Comparison of ENCODE assay signal across 19 cellular contexts in the genomic region with DNA sequence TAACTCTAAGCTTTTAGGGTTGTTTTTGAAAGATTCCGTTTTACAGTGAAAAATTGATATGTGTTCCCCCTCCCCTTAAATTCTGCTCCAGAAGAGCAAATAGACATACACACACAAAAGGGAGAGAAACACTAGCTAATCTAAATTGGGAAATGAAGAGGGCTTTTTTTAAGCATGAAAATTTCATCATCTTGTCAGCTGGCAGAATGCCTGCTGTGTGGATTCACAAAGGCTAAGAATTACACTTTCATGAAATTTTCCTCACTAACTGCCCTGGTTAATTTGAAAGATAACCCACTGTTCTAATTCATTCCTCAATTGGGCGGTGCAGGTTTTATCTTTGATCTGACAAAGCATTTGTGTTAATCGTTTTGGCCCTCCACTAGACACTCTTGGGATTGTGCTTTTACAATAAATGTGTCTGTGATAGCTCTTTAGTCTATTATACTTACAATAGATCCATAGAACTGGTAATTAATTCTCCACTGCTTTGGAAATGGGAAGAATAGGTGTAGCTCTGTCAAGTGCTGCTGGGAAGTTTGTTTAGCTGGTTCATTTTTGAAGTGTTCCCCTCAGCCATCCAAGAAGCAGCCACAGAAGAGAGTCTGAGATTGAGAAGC.
DNase-seq lines count a peak whose midpoint lies in the region; ATAC-seq lines count a peak whose summit lies in the region.
"Had no signal": no experiment of that assay in that cellular context is flagged by ENCODE, and none has a peak within 500 bp of the region (broad histone marks: within the 10 kb centered on the region; RNA-seq: fewer than 3 reads in every experiment).

No MANE protein-coding gene starts in this region.

- in situ Hi-C loops in GM23248 (cut with MboI): loop anchor here (25.0 kb wide), 1 partner anchor 291 kb away; no protein-coding TSS in a partner anchor

- H3K14ac ChIP-seq in mesenchymal stem cell (ENCODE audit: low read length in 2 of 2): no peak overlapping the region

- ATAC-seq in HG02938 (IDR thresholded peaks at IDR 0.05; ENCODE audit: unreplicated experiment) (no peak), HG03571 (IDR thresholded peaks at IDR 0.05; ENCODE audit: unreplicated experiment) (no peak), HG02763 (IDR thresholded peaks at IDR 0.05; ENCODE audit: unreplicated experiment) (no peak)
- ATAC-seq: activated naive CD8-positive, alpha-beta T cell treated with anti-CD3 and anti-CD28 coated beads, Interleukin-2, amount 50 U/mL, for 24 hours; left lung had no signal

- H3K79me2 ChIP-seq in GM23248 (ENCODE audit: insufficient read depth): no peaks in the 10 kb centered on the region

- H3K4ac ChIP-seq in mesenchymal stem cell (ENCODE audit: low read depth in 1 of 2, low read length in 2 of 2): no peak overlapping the region

- H3K4me2 ChIP-seq in GM23248 (ENCODE audit: unreplicated experiment): no peak overlapping the region
- H3K4me2 ChIP-seq in mesenchymal stem cell (ENCODE audit: low read length, poor library complexity, severe bottlenecking): no peak overlapping the region

- no peak overlapping the region for H3K18ac ChIP-seq in mesenchymal stem cell (ENCODE audit: low read depth in 1 of 2, low read length in 2 of 2)

- H2AFZ ChIP-seq in GM23248: no peak overlapping the region
- no peak overlapping the region for H2AFZ ChIP-seq in mesenchymal stem cell (ENCODE audit: low read depth, low read length)

- H4K91ac ChIP-seq in mesenchymal stem cell (ENCODE audit: low read length): no peak overlapping the region

- DNase-seq in GM23248: peak; percentile 52
- peak; percentile 89 for DNase-seq in NCI-H146 treated with DMSO at 0.1 percent for 48 hours (lab: John Stamatoyannopoulos, UW; ENCODE audit: unreplicated experiment)
- peak; percentile 76 for DNase-seq in adipocyte (ENCODE audit: low read depth)
- DNase-seq in mesenchymal stem cell: peak; percentile 6
- DNase-seq in mesenteric fat pad (ENCODE audit: low spot score): no peak
- DNase-seq: activated naive CD8-positive, alpha-beta T cell treated with anti-CD3 and anti-CD28 coated beads, Interleukin-2, amount 50 U/mL, for 24 hours; activated T-cell treated with anti-CD3 and anti-CD28 coated beads, Interleukin-2, amount 50 U/mL, for 48 hours; C1 segment of cervical spinal cord; colonic mucosa; DND-41; left lung; naive B cell; NCI-H1694; retina; SIG-M5; trophoblast cell had no signal

- H3K9ac ChIP-seq in GM23248: no peak overlapping the region
- no peak overlapping the region for H3K9ac ChIP-seq in adipocyte (ENCODE audit: low read length)
- no peak overlapping the region for H3K9ac ChIP-seq in mesenchymal stem cell (ENCODE audit: low read length)

- no peaks in the 10 kb centered on the region for H3K9me2 ChIP-seq in GM23248 (ENCODE audit: insufficient read depth)

- H4K8ac ChIP-seq in mesenchymal stem cell (ENCODE audit: low read length): no peak overlapping the region

- 70 to 71% methylated on average over 3 of the region's 3 CpGs for WGBS in GM23248 (ENCODE audit: low coverage in 1 of 2, low lambda C conversion rate in 2 of 2, missing lambda C conversion rate in 2 of 2), 2 experiments
- no CpG with 5 or more reads among the region's 3 CpGs for WGBS in mesenchymal stem cell

- 0 out of 2 replicates have a peak, but pooled peaks cover 6% of the 10 kb centered on the region for H3K4me1 ChIP-seq in GM23248 (ENCODE audit: insufficient read depth)
- peaks cover 7% of the 10 kb centered on the region for H3K4me1 ChIP-seq in adipocyte (ENCODE audit: control insufficient read depth, insufficient read depth, low read length)
- no peaks in the 10 kb centered on the region for H3K4me1 ChIP-seq in mesenchymal stem cell (ENCODE audit: control insufficient read depth, insufficient read depth, low read depth, low read length)
- H3K4me1 ChIP-seq: colonic mucosa, left lung had no signal

- no peaks in the 10 kb centered on the region for H3K27me3 ChIP-seq in GM23248 (replicated peaks; ENCODE audit: insufficient read depth)
- H3K27me3 ChIP-seq in adipocyte (replicated peaks; ENCODE audit: control insufficient read depth, insufficient read depth, low read length): peaks cover 15% of the 10 kb centered on the region
- no peaks in the 10 kb centered on the region for H3K27me3 ChIP-seq in mesenchymal stem cell (ENCODE audit: control insufficient read depth in 1 of 2, insufficient read depth in 1 of 2, low read length in 2 of 2)
- H3K27me3 ChIP-seq: colonic mucosa, left lung had no signal

- no peak overlapping the region for H2BK12ac ChIP-seq in mesenchymal stem cell (ENCODE audit: low read length in 2 of 2)

- no peaks in the 10 kb centered on the region for H3K9me3 ChIP-seq in GM23248 (ENCODE audit: low read depth)
- H3K9me3 ChIP-seq in adipocyte (ENCODE audit: control insufficient read depth, low read length): no peaks in the 10 kb centered on the region
- no peaks in the 10 kb centered on the region for H3K9me3 ChIP-seq in mesenchymal stem cell (ENCODE audit: control insufficient read depth, low read length)
- H3K9me3 ChIP-seq: colonic mucosa, left lung had no signal

- no peaks in the 10 kb centered on the region for H3K79me1 ChIP-seq in mesenchymal stem cell (replicated peaks; ENCODE audit: low read length, poor library complexity, severe bottlenecking)

- no peaks in the 10 kb centered on the region for H4K20me1 ChIP-seq in GM23248 (ENCODE audit: insufficient read depth)

- no peak overlapping the region for H3K27ac ChIP-seq in GM23248
- no peak overlapping the region for H3K27ac ChIP-seq in mesenchymal stem cell (ENCODE audit: low read length, poor library complexity, severe bottlenecking)
- H3K27ac ChIP-seq: colonic mucosa, left lung had no signal

- H3K36me3 ChIP-seq in GM23248 (ENCODE audit: low read depth) (no peaks in the 10 kb centered on the region), adipocyte (ENCODE audit: control insufficient read depth, insufficient read depth, low read length, severe bottlenecking) (no peaks in the 10 kb centered on the region), mesenchymal stem cell (ENCODE audit: control insufficient read depth in 1 of 2, insufficient read depth in 2 of 2, low read depth in 1 of 2, low read length in 2 of 2) (no peaks in the 10 kb centered on the region)
- H3K36me3 ChIP-seq: colonic mucosa, left lung had no signal

- no peak overlapping the region for H3K4me3 ChIP-seq in GM23248
- H3K4me3 ChIP-seq in adipocyte (ENCODE audit: low read length): no peak overlapping the region
- no peak overlapping the region for H3K4me3 ChIP-seq in mesenchymal stem cell (ENCODE audit: insufficient read depth in 1 of 2, low read depth in 1 of 2, low read length in 2 of 2)
- H3K4me3 ChIP-seq: colonic mucosa, left lung had no signal

- H2AK5ac ChIP-seq in mesenchymal stem cell (ENCODE audit: low read length, severe bottlenecking): no peak overlapping the region

- no peak overlapping the region for H3K23ac ChIP-seq in mesenchymal stem cell (ENCODE audit: low read length in 2 of 2)

- no peak overlapping the region for H2BK120ac ChIP-seq in mesenchymal stem cell (ENCODE audit: low read depth, low read length)

- no peak overlapping the region for H2BK5ac ChIP-seq in mesenchymal stem cell (ENCODE audit: low read depth, low read length, poor library complexity, severe bottlenecking)

- no peak overlapping the region for H2BK15ac ChIP-seq in mesenchymal stem cell (ENCODE audit: low read depth, poor library complexity, severe bottlenecking)

- H3F3A ChIP-seq in GM23248 (ENCODE audit: insufficient read depth): no peaks in the 10 kb centered on the region
